Comparison of ENCODE assay signal across 8 cellular contexts in genomic region chr17:45425125-45425983, GRCh38. TPM values are rescaled to one million over a fixed set of nuclear protein-coding genes. Genes with fewer than 3 reads are reported as not detected.
A peak's percentile ranks its signal among the peaks of the same experiment; 100 is the strongest.
DNase-seq lines count a peak whose midpoint lies in the region; ATAC-seq and TF ChIP-seq lines count a peak whose summit lies in the region.

No MANE protein-coding gene starts in this region.

- in situ Hi-C loops in GM13976 (cut with MboI; ENCODE audit: low sequenced_read_pairs, unreplicated experiment): no loop called here

- ATAC-seq in HG03139 (IDR thresholded peaks at IDR 0.05; ENCODE audit: unreplicated experiment) (no peak), GM19467 (IDR thresholded peaks at IDR 0.05; ENCODE audit: unreplicated experiment) (no peak)

- peaks cover 0 to 7% (median 3%) of the 10 kb centered on the region in 5 experiments for H3K9me3 Mint-ChIP-seq in brain
- H3K9me3 Mint-ChIP-seq in activated naive CD4-positive, alpha-beta T cell treated with anti-CD3 and anti-CD28 coated beads, Interleukin-2, amount 10 ng/mL, durations not matched to agents 7 days and 5 days: no peaks in the 10 kb centered on the region

- peaks cover 4% of the 10 kb centered on the region for H3K36me3 Mint-ChIP-seq in brain
- peaks cover 6% of the 10 kb centered on the region for H3K36me3 Mint-ChIP-seq in activated naive CD4-positive, alpha-beta T cell treated with anti-CD3 and anti-CD28 coated beads, Interleukin-2, amount 10 ng/mL, durations not matched to agents 7 days and 5 days

- H3K27me3 Mint-ChIP-seq in brain: peaks cover 76% of the 10 kb centered on the region
- peaks cover 24% of the 10 kb centered on the region for H3K27me3 Mint-ChIP-seq in activated naive CD4-positive, alpha-beta T cell treated with anti-CD3 and anti-CD28 coated beads, Interleukin-2, amount 10 ng/mL, durations not matched to agents 7 days and 5 days

- H3K4me1 Mint-ChIP-seq in brain: peaks cover 17% of the 10 kb centered on the region
- peaks cover 17% of the 10 kb centered on the region for H3K4me1 Mint-ChIP-seq in activated naive CD4-positive, alpha-beta T cell treated with anti-CD3 and anti-CD28 coated beads, Interleukin-2, amount 10 ng/mL, durations not matched to agents 7 days and 5 days

- H3K4me3 Mint-ChIP-seq in brain: peak overlapping the region in 3 of 5 experiments; percentile 8 to 30 (median 28)
- H3K4me3 Mint-ChIP-seq in activated naive CD4-positive, alpha-beta T cell treated with anti-CD3 and anti-CD28 coated beads, Interleukin-2, amount 10 ng/mL, durations not matched to agents 7 days and 5 days: no peak overlapping the region

- H3K27ac Mint-ChIP-seq in brain: no peak overlapping the region
- no peak overlapping the region for H3K27ac Mint-ChIP-seq in activated naive CD4-positive, alpha-beta T cell treated with anti-CD3 and anti-CD28 coated beads, Interleukin-2, amount 10 ng/mL, durations not matched to agents 7 days and 5 days

- DNase-seq in GM13976 (ENCODE audit: low spot score) (peak; percentile 51), NCI-H2196 treated with DMSO at 0.1 percent for 48 hours (lab: John Stamatoyannopoulos, UW; ENCODE audit: unreplicated experiment) (peak; percentile 93), left kidney (ENCODE audit: low read depth, low spot score) (peak; percentile 93), NCI-H1092 (lab: John Stamatoyannopoulos, UW) (no peak)
- no peak for DNase-seq in activated naive CD4-positive, alpha-beta T cell treated with anti-CD3 and anti-CD28 coated beads, Interleukin-2, amount 10 ng/mL, durations not matched to agents 7 days and 5 days

- no peak for TF ChIP-seq CTCF in GM13976 (IDR thresholded peaks at IDR 0.05; ENCODE audit: borderline replicate concordance, control extremely low read depth, extremely low read depth, insufficient read depth, missing control alignments)
- no peak for TF ChIP-seq CTCF in brain (conservative IDR thresholded peaks at IDR 0.05)

- CTCF ChIA-PET in activated naive CD4-positive, alpha-beta T cell treated with anti-CD3 and anti-CD28 coated beads, Interleukin-2, amount 10 ng/mL, durations not matched to agents 7 days and 5 days (lab: Charles Lee): interaction anchor here (1.2 to 1.7 kb wide), 3 partner anchors 13 to 190 kb away, joined by 3 to 4 read pairs (median 4); no protein-coding TSS in a partner anchor

RNA-seq across cellular contexts. Expression of gene ARHGAP27, which starts 7.3 kb away (rescaled TPM):
- polyA plus RNA-seq in brain (ENCODE audit: insufficient read depth, low read depth, low replicate concordance): 2.3 TPM

Comparison
In these comparisons a context has a peak if more than half of its experiments do, and no peak if none do; other contexts are left out.
1. DNase-seq: peak in GM13976 (single experiment), NCI-H2196 treated with DMSO at 0.1 percent for 48 hours (single experiment) and left kidney (single experiment); none in NCI-H1092 (single experiment) and activated naive CD4-positive, alpha-beta T cell treated with anti-CD3 and anti-CD28 coated beads, Interleukin-2, amount 10 ng/mL, durations not matched to agents 7 days and 5 days (single experiment).